12 cellular contexts compared by ENCODE assay signal in the genomic region with DNA sequence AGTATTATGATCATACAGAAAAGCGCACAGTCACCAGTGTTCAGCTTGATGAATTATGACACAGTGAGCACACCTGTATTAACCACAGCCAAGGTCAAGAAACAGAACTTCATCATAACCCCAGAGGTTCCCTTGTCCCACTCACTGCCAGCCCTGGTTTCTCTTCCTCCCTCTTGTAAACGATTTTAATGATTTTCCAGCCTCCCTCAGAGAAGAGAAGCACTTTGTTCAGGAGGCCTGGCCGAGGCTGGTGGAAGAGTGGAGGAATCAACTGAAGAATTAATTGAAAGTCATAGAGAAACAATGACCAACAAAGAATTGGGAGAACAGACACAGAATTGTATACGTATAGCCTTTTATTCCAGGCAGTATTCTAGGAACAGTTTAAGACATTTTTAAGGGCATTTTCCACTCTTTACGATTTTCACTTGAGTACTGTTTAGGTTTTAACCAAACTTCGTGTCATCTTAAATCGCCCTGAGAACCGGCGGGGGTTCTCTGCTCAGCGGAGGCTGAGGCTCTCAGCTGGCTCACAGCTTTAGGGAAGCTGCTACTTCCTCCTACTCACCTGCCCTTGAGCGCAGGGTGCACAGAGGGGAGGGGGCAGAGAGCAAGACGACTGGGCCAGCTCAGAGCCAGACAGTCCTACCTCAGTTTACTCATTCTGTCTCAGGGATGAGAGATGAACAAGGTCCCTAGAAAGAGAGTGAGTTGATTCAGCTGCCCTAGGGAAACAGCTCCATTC.
DNase-seq lines count a peak whose midpoint lies in the region; ATAC-seq and TF ChIP-seq lines count a peak whose summit lies in the region.
"Had no signal": no experiment of that assay in that cellular context is flagged by ENCODE, and none has a peak within 500 bp of the region (broad histone marks: within the 10 kb centered on the region; RNA-seq: fewer than 3 reads in every experiment).

No MANE protein-coding gene starts in this region.

- H3K9me3 ChIP-seq in uterus: no peaks in the 10 kb centered on the region
- H3K9me3 ChIP-seq: neutrophil had no signal

- no peak overlapping the region for H3K4me3 Mint-ChIP-seq in activated CD4-positive, alpha-beta memory T cell treated with anti-CD3 and anti-CD28 coated beads, Interleukin-2, amount 10 ng/mL, durations not matched to agents 7 days and 5 days

- H3K4me3 ChIP-seq in uterus: no peak overlapping the region
- H3K4me3 ChIP-seq: K562 had no signal

- CTCF ChIA-PET in activated CD4-positive, alpha-beta memory T cell treated with anti-CD3 and anti-CD28 coated beads, Interleukin-2, amount 10 ng/mL, durations not matched to agents 7 days and 5 days (lab: Charles Lee): interaction anchor here (0.8 to 3.1 kb wide), 2 partner anchors 12 to 25 kb away, joined by 3 to 13 read pairs; no protein-coding TSS in a partner anchor

- H3K27ac Mint-ChIP-seq in activated CD4-positive, alpha-beta memory T cell treated with anti-CD3 and anti-CD28 coated beads, Interleukin-2, amount 10 ng/mL, durations not matched to agents 7 days and 5 days: peak overlapping the region; percentile 44

- H3K27ac ChIP-seq in uterus: no peak overlapping the region
- H3K27ac ChIP-seq: neutrophil had no signal

- TF ChIP-seq POLR2A in uterus (IDR thresholded peaks at IDR 0.05): no peak

- no peaks in the 10 kb centered on the region for H3K27me3 ChIP-seq in uterus
- H3K27me3 ChIP-seq: neutrophil had no signal

- TF ChIP-seq CTCF in uterus (IDR thresholded peaks at IDR 0.05): no peak

- ATAC-seq in GM18498 (IDR thresholded peaks at IDR 0.05; ENCODE audit: unreplicated experiment) (peak; percentile 44), GM19455 (IDR thresholded peaks at IDR 0.05; ENCODE audit: unreplicated experiment) (peak; percentile 47), HG03108 (IDR thresholded peaks at IDR 0.05; ENCODE audit: unreplicated experiment) (peak; percentile 47)
- ATAC-seq: K562 had no signal

- no peaks in the 10 kb centered on the region for H3K4me1 ChIP-seq in uterus

- H3K9me3 Mint-ChIP-seq in activated CD4-positive, alpha-beta memory T cell treated with anti-CD3 and anti-CD28 coated beads, Interleukin-2, amount 10 ng/mL, durations not matched to agents 7 days and 5 days: peaks cover 17% of the 10 kb centered on the region

- POLR2A ChIA-PET in activated CD4-positive, alpha-beta memory T cell treated with anti-CD3 and anti-CD28 coated beads, Interleukin-2, amount 10 ng/mL, durations not matched to agents 7 days and 5 days (lab: Charles Lee): interaction anchor here (0.7 to 17.7 kb wide), 5 partner anchors 13 to 114 kb away, joined by 3 to 301 read pairs (median 5); no protein-coding TSS in a partner anchor

- DNase-seq in activated CD4-positive, alpha-beta memory T cell treated with anti-CD3 and anti-CD28 coated beads, Interleukin-2, amount 10 ng/mL, durations not matched to agents 7 days and 5 days: no peak
- DNase-seq in amygdala (lab: John Stamatoyannopoulos, UW): no peak
- DNase-seq in HuH-7.5 (ENCODE audit: low spot score): no peak
- DNase-seq in AG08395 (ENCODE audit: low spot score): no peak
- DNase-seq in uterus: no peak
- DNase-seq: aorta, glutamatergic neuron had no signal

- H3K36me3 ChIP-seq in uterus: no peaks in the 10 kb centered on the region
- H3K36me3 ChIP-seq: neutrophil had no signal

- no peaks in the 10 kb centered on the region for H3K27me3 Mint-ChIP-seq in activated CD4-positive, alpha-beta memory T cell treated with anti-CD3 and anti-CD28 coated beads, Interleukin-2, amount 10 ng/mL, durations not matched to agents 7 days and 5 days

- peaks cover 20% of the 10 kb centered on the region for H3K36me3 Mint-ChIP-seq in activated CD4-positive, alpha-beta memory T cell treated with anti-CD3 and anti-CD28 coated beads, Interleukin-2, amount 10 ng/mL, durations not matched to agents 7 days and 5 days (ENCODE audit: low read depth)

- intact Hi-C loops in uterus (cut with DNase I; ENCODE audit: low total_unique reads): no loop called here

- peaks cover 51% of the 10 kb centered on the region for H3K4me1 Mint-ChIP-seq in activated CD4-positive, alpha-beta memory T cell treated with anti-CD3 and anti-CD28 coated beads, Interleukin-2, amount 10 ng/mL, durations not matched to agents 7 days and 5 days
